Comparison of ENCODE assay signal across 1 cellular context in the genomic region with DNA sequence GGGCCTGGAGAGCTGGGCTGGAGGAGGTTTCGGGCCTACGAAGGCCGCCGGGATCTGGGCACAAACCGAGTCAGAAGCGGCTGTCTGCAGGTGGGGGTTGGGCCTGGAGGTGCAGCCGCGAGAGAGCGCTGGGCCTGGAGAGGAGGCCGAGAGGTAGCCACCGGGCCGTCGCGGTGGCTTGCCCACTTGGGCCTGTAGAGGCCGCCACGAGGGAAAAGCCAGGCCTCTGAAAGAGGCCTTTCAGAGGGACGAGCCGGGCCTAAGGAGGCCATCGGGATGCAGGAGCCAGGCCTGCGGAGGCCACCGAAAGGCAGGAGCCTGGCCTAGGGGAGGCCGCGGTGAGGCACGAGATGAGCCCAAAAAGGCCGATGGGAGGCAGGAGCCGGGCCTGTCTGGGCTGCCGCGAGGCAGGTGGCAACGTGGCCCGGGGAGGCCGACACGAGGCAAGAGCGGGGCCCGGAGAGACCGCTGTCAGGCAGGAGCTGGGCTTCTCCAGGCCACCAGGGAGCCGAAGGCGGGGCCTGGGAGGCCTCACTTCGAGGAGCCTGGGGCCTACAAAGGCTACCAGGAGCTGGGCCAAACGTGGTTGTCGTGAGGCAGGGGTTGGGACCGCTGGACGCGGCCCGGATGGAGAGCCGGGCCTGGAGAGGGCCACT.
TF ChIP-seq lines count a peak whose summit lies in the region.

No MANE protein-coding gene starts in this region.

TF ChIP-seq in SK-N-SH treated with all-trans-retinoic acid at 6 μM for 48 hours, 23 proteins besides CTCF, POLR2A, EP300 and RAD21 (continued from another document):
- TF ChIP-seq CSRNP3 (CRISPR knock-in tag; IDR thresholded peaks at IDR 0.05) (no peak), ZFP3 (CRISPR knock-in tag; IDR thresholded peaks at IDR 0.05) (no peak), CREB5 (CRISPR knock-in tag; IDR thresholded peaks at IDR 0.05; ENCODE audit: low read depth) (no peak)
- TF ChIP-seq, protein P1, sequence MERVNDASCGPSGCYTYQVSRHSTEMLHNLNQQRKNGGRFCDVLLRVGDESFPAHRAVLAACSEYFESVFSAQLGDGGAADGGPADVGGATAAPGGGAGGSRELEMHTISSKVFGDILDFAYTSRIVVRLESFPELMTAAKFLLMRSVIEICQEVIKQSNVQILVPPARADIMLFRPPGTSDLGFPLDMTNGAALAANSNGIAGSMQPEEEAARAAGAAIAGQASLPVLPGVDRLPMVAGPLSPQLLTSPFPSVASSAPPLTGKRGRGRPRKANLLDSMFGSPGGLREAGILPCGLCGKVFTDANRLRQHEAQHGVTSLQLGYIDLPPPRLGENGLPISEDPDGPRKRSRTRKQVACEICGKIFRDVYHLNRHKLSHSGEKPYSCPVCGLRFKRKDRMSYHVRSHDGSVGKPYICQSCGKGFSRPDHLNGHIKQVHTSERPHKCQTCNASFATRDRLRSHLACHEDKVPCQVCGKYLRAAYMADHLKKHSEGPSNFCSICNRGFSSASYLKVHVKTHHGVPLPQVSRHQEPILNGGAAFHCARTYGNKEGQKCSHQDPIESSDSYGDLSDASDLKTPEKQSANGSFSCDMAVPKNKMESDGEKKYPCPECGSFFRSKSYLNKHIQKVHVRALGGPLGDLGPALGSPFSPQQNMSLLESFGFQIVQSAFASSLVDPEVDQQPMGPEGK (CRISPR knock-in tag; IDR thresholded peaks at IDR 0.05; ENCODE audit: borderline replicate concordance), result no peak
